Comparison of ENCODE assay signal across 8 cellular contexts in the genomic region with DNA sequence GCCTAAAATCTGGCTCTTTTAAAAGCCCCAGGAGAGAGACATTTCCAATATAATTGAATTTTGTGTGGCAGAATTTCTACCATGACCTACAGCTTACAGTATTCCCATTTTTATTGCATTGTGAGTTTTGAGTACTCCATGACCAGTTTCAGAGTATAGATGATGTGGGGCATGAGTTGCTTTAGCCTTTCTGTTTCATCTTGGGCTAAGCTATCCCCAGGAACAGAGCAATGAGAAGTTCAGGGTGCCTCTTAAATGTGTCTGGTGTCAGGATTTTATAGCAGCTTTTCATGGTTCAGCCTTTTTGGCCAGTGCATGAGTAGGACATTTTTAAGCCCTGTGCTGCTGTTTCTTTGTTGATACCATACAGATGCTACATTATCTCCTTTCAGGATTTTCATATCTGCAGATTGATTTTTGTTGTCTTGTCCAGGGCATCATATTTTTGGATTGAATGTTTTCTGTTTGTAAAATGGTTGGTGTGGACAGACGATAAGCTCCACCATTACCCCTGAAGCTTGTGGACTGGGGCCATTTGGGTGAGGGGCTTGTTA. TPM values are rescaled to one million over a fixed set of nuclear protein-coding genes. Genes with fewer than 3 reads are reported as not detected.
DNase-seq lines count a peak whose midpoint lies in the region; ATAC-seq and TF ChIP-seq lines count a peak whose summit lies in the region.

No MANE protein-coding gene starts in this region.

- no peak for TF ChIP-seq CTCF in lung (IDR thresholded peaks at IDR 0.05; ENCODE audit: control extremely low read depth, extremely low read depth)
- no peak for TF ChIP-seq CTCF in thyroid gland (IDR thresholded peaks at IDR 0.05)

- H3K36me3 Mint-ChIP-seq in activated T-cell treated with anti-CD3 and anti-CD28 coated beads, Interleukin-2, amount 50 U/mL, for 24 hours (ENCODE audit: low read depth) = peaks cover 45% of the 10 kb centered on the region
- H3K36me3 Mint-ChIP-seq in activated naive CD8-positive, alpha-beta T cell treated with anti-CD3 and anti-CD28 coated beads, Interleukin-2, amount 50 U/mL, for 24 hours (ENCODE audit: low read depth) = peaks cover 10% of the 10 kb centered on the region

- H3K27me3 Mint-ChIP-seq in activated T-cell treated with anti-CD3 and anti-CD28 coated beads, Interleukin-2, amount 50 U/mL, for 24 hours = no peaks in the 10 kb centered on the region
- no peaks in the 10 kb centered on the region for H3K27me3 Mint-ChIP-seq in activated naive CD8-positive, alpha-beta T cell treated with anti-CD3 and anti-CD28 coated beads, Interleukin-2, amount 50 U/mL, for 24 hours

- intact Hi-C loops in thyroid gland (cut with DNase I) = no loop called here

- no peak for DNase-seq in activated T-cell treated with anti-CD3 and anti-CD28 coated beads, Interleukin-2, amount 50 U/mL, for 24 hours
- DNase-seq in activated T-cell treated with anti-CD3 and anti-CD28 coated beads, Interleukin-2, amount 50 U/mL, for 1 hour = no peak
- DNase-seq in activated naive CD8-positive, alpha-beta T cell treated with anti-CD3 and anti-CD28 coated beads, Interleukin-2, amount 50 U/mL, for 24 hours = no peak
- no peak for DNase-seq in lung (ENCODE audit: low spot score)
- DNase-seq in thyroid gland = no peak
- no peak for DNase-seq in activated effector memory CD4-positive, alpha-beta T cell treated with Interleukin-2 at 50 U/mL for 16 hours
- no peak for DNase-seq in NCI-H1417 treated with DMSO at 0.1 percent for 48 hours (lab: John Stamatoyannopoulos, UW)
- no peak for DNase-seq in D341Med (ENCODE audit: low spot score)

- H3K4me3 ChIP-seq in lung = no peak overlapping the region
- H3K4me3 ChIP-seq in thyroid gland (replicated peaks in 1 of 3) = no peak overlapping the region

- H3K9me3 Mint-ChIP-seq in activated T-cell treated with anti-CD3 and anti-CD28 coated beads, Interleukin-2, amount 50 U/mL, for 24 hours = no peaks in the 10 kb centered on the region
- no peaks in the 10 kb centered on the region for H3K9me3 Mint-ChIP-seq in activated naive CD8-positive, alpha-beta T cell treated with anti-CD3 and anti-CD28 coated beads, Interleukin-2, amount 50 U/mL, for 24 hours

- H3K36me3 ChIP-seq in lung (ENCODE audit: control insufficient read depth in 2 of 2, insufficient read depth in 2 of 2, low read length in 2 of 2) = no peaks in the 10 kb centered on the region
- no peaks in the 10 kb centered on the region for H3K36me3 ChIP-seq in thyroid gland

- H3K27ac ChIP-seq in lung (ENCODE audit: low read depth in 1 of 2, low read length in 1 of 2) (peak overlapping the region; percentile 83 to 94), thyroid gland (peak overlapping the region; percentile 14 to 86 (median 59))

- no peak overlapping the region for H3K4me3 Mint-ChIP-seq in activated T-cell treated with anti-CD3 and anti-CD28 coated beads, Interleukin-2, amount 50 U/mL, for 24 hours
- no peak overlapping the region for H3K4me3 Mint-ChIP-seq in activated naive CD8-positive, alpha-beta T cell treated with anti-CD3 and anti-CD28 coated beads, Interleukin-2, amount 50 U/mL, for 24 hours

- H3K4me1 ChIP-seq in lung (ENCODE audit: control insufficient read depth in 2 of 2, insufficient read depth in 2 of 2, low read length in 2 of 2) (peaks cover 15 to 30% of the 10 kb centered on the region in 2 donors), thyroid gland (peaks cover 16 to 22% of the 10 kb centered on the region in 2 donors)

- H3K4me1 Mint-ChIP-seq in activated T-cell treated with anti-CD3 and anti-CD28 coated beads, Interleukin-2, amount 50 U/mL, for 24 hours (ENCODE audit: low read depth) = peaks cover 53% of the 10 kb centered on the region
- peaks cover 50% of the 10 kb centered on the region for H3K4me1 Mint-ChIP-seq in activated naive CD8-positive, alpha-beta T cell treated with anti-CD3 and anti-CD28 coated beads, Interleukin-2, amount 50 U/mL, for 24 hours

- H3K9me3 ChIP-seq in lung (ENCODE audit: control insufficient read depth in 2 of 2, insufficient read depth in 1 of 2, low read length in 1 of 2) (no peaks in the 10 kb centered on the region), thyroid gland (no peaks in the 10 kb centered on the region)

- H3K27me3 ChIP-seq in lung (ENCODE audit: control insufficient read depth, insufficient read depth) = no peaks in the 10 kb centered on the region
- H3K27me3 ChIP-seq in thyroid gland = no peaks in the 10 kb centered on the region

- H3K27ac Mint-ChIP-seq in activated T-cell treated with anti-CD3 and anti-CD28 coated beads, Interleukin-2, amount 50 U/mL, for 24 hours = peak overlapping the region; percentile 94
- H3K27ac Mint-ChIP-seq in activated naive CD8-positive, alpha-beta T cell treated with anti-CD3 and anti-CD28 coated beads, Interleukin-2, amount 50 U/mL, for 24 hours = peak overlapping the region; percentile 89

- ATAC-seq in activated naive CD8-positive, alpha-beta T cell treated with anti-CD3 and anti-CD28 coated beads, Interleukin-2, amount 50 U/mL, for 24 hours = no peak
- ATAC-seq in lung (ENCODE audit: insufficient read depth, low FRiP score) = no peak

- WGBS in lung, 2 donors = 80 to 90% methylated on average over 1 of the region's 1 CpG
- WGBS in thyroid gland, 2 donors = 84 to 89% methylated on average over 1 of the region's 1 CpG

- no peak for TF ChIP-seq POLR2A in thyroid gland (IDR thresholded peaks at IDR 0.05)

RNA-seq across cellular contexts. Expression of gene ABHD2, which starts 3.5 kb away (rescaled TPM):
- total RNA-seq in lung = 100 to 1,000 TPM in 1 of 2 donors, 10 to 100 TPM in 1; 77.2 to 200 TPM
- polyA plus RNA-seq in lung = 10 to 100 TPM; 11.7 to 41.5 TPM
- total RNA-seq in thyroid gland = 10 to 100 TPM; 52.0 to 74.4 (median 66.2) TPM
